ENCODE assay signal across 28 cellular contexts in genomic region chr3:170089862-170090600, GRCh38. TPM values are rescaled to one million over a fixed set of nuclear protein-coding genes. Genes with fewer than 3 reads are reported as not detected.
DNase-seq lines count a peak whose midpoint lies in the region; ATAC-seq, FAIRE-seq and TF ChIP-seq lines count a peak whose summit lies in the region.
"Had no signal": no experiment of that assay in that cellular context is flagged by ENCODE, and none has a peak within 500 bp of the region (broad histone marks: within the 10 kb centered on the region; RNA-seq: fewer than 3 reads in every experiment).

No MANE protein-coding gene starts in this region.

- TF ChIP-seq EP300 in HepG2 (IDR thresholded peaks at IDR 0.05; ENCODE audit: low read depth in 2 of 2, low read length in 2 of 2) = no peak
- TF ChIP-seq EP300 in HepG2 (CRISPR knock-in tag; IDR thresholded peaks at IDR 0.05; ENCODE audit: borderline replicate concordance) = no peak

- TF ChIP-seq CTCF in right lobe of liver (IDR thresholded peaks at IDR 0.05) (no peak), HepG2 (CRISPR knock-in tag; IDR thresholded peaks at IDR 0.05) (no peak)

- H3K4me2 ChIP-seq in HepG2 (ENCODE audit: low read depth, low read length) = no peak overlapping the region

- POLR2A ChIA-PET in HepG2 (lab: Yijun Ruan, JAX) = no interaction called here

- peaks cover 13% of the 10 kb centered on the region for H3K4me1 Mint-ChIP-seq in activated naive CD8-positive, alpha-beta T cell treated with anti-CD3 and anti-CD28 coated beads for 36 hours

- H3K36me3 Mint-ChIP-seq in activated naive CD8-positive, alpha-beta T cell treated with anti-CD3 and anti-CD28 coated beads for 36 hours = peaks cover 30% of the 10 kb centered on the region

- TF ChIP-seq POLR2A in right lobe of liver (IDR thresholded peaks at IDR 0.05) (no peak), HepG2 (IDR thresholded peaks at IDR 0.05; ENCODE audit: insufficient read depth in 1 of 2, low read depth in 2 of 2, low read length in 2 of 2) (no peak)

- no peak for TF ChIP-seq RAD21 in HepG2 (CRISPR knock-in tag; IDR thresholded peaks at IDR 0.05)

- ATAC-seq in right lobe of liver = peak in 3 of 4 donors; percentile 51 to 76 (median 66)
- ATAC-seq in HepG2 = no peak
- ATAC-seq in left lobe of liver = peak; percentile 77
- ATAC-seq in HG02884 (IDR thresholded peaks at IDR 0.05; ENCODE audit: unreplicated experiment) = no peak
- ATAC-seq: left colon; right cardiac atrium; stimulated activated naive CD8-positive, alpha-beta T cell treated with anti-CD3 and anti-CD28 coated beads, Interleukin-15, amount 100 ng/mL, for 72 hours had no signal

- H3K9ac ChIP-seq in HepG2 (ENCODE audit: insufficient read depth, low read depth, low read length) = no peak overlapping the region

- in situ Hi-C loops in HepG2 (cut with HindIII; ENCODE audit: extremely low pct_ligation_motif_present, low pct_unique_long_range_greater_than_20kb) = no loop called here

- H2AFZ ChIP-seq in HepG2 (ENCODE audit: low read length) = no peak overlapping the region

- CTCF ChIA-PET in HepG2 (lab: Yijun Ruan, JAX; ENCODE audit: low intra/inter-chr PET ratio, low total read pairs) = no interaction called here

- H3K36me3 ChIP-seq in right lobe of liver (peaks cover 0 to 30% (median 9%) of the 10 kb centered on the region in 4 donors), HepG2 (replicated peaks in 1 of 2; ENCODE audit: control insufficient read depth in 1 of 2, insufficient read depth in 2 of 2, low read length in 2 of 2) (peaks cover 2 to 24% of the 10 kb centered on the region in 2 experiments; a peak in 3 of 5 replicates)

- H3K27ac ChIP-seq in right lobe of liver = no peak overlapping the region
- H3K27ac ChIP-seq in HepG2 (ENCODE audit: extremely low read length, insufficient read depth, low read length) = no peak overlapping the region
- H3K27ac ChIP-seq: colonic mucosa had no signal

- DNase-seq in right lobe of liver (no peak), HepG2 (ENCODE audit: low spot score) (no peak), left lobe of liver (ENCODE audit: low spot score) (no peak), midbrain (lab: John Stamatoyannopoulos, UW) (no peak), NCI-H1694 (lab: John Stamatoyannopoulos, UW) (no peak)
- DNase-seq in activated naive CD8-positive, alpha-beta T cell treated with anti-CD3 and anti-CD28 coated beads for 36 hours = no peak
- DNase-seq: activated CD4-positive, CD25-positive, alpha-beta regulatory T cell treated with anti-CD3 and anti-CD28 coated beads, Interleukin-2, amount 50 U/mL, for 72 hours; activated CD8-positive, alpha-beta memory T cell treated with anti-CD3 and anti-CD28 coated beads for 24 hours; activated naive CD4-positive, alpha-beta T cell treated with Interleukin-2 at 50 U/mL for 16 hours; activated T-cell treated with anti-CD3 and anti-CD28 coated beads, Interleukin-2, amount 50 U/mL, for 48 hours; anterior cingulate cortex; C1 segment of cervical spinal cord; colonic mucosa; DMS79; effector CD4-positive, alpha-beta T cell; HCEC 1CT; hypothalamus; Kasumi-1; left colon; NCI-H774; right cardiac atrium; SIG-M5; stimulated activated CD4-positive, alpha-beta T cell treated with anti-CD3 and anti-CD28 coated beads, Interleukin-1b, Interleukin-23, amount 100 ng/mL, for 48 hours; stimulated activated naive CD8-positive, alpha-beta T cell treated with anti-CD3 and anti-CD28 coated beads, Interleukin-15, amount 100 ng/mL, for 72 hours had no signal

- H3K27ac Mint-ChIP-seq in activated naive CD8-positive, alpha-beta T cell treated with anti-CD3 and anti-CD28 coated beads for 36 hours = peak overlapping the region; percentile 42
- H3K27ac Mint-ChIP-seq: memory B cell had no signal

- H3K9me3 Mint-ChIP-seq in activated naive CD8-positive, alpha-beta T cell treated with anti-CD3 and anti-CD28 coated beads for 36 hours = no peaks in the 10 kb centered on the region
- H3K9me3 Mint-ChIP-seq: memory B cell; stimulated activated naive CD8-positive, alpha-beta T cell treated with anti-CD3 and anti-CD28 coated beads, Interleukin-15, amount 100 ng/mL, for 72 hours had no signal

- no peaks in the 10 kb centered on the region for H3K27me3 ChIP-seq in right lobe of liver
- no peaks in the 10 kb centered on the region for H3K27me3 ChIP-seq in HepG2 (ENCODE audit: control insufficient read depth in 1 of 2, insufficient read depth in 2 of 2, low read length in 2 of 2)
- H3K27me3 ChIP-seq: colonic mucosa had no signal

- no peaks in the 10 kb centered on the region for H3K27me3 Mint-ChIP-seq in activated naive CD8-positive, alpha-beta T cell treated with anti-CD3 and anti-CD28 coated beads for 36 hours
- H3K27me3 Mint-ChIP-seq: memory B cell; stimulated activated naive CD8-positive, alpha-beta T cell treated with anti-CD3 and anti-CD28 coated beads, Interleukin-15, amount 100 ng/mL, for 72 hours had no signal

- FAIRE-seq in HepG2 (lab: Jason Lieb, UNC) = no peak
- FAIRE-seq: bronchial epithelial cell, G401.6 had no signal

- H3K9me3 ChIP-seq in right lobe of liver (no peaks in the 10 kb centered on the region), HepG2 (ENCODE audit: low read length) (no peaks in the 10 kb centered on the region)
- H3K9me3 ChIP-seq: colonic mucosa had no signal

- no TSS peak for BruUV-seq in HepG2 (replicated peaks; lab: Mats Ljungman, UMichigan)

- H3K4me3 ChIP-seq in right lobe of liver (no peak overlapping the region), HepG2 (replicated peaks in 1 of 3; ENCODE audit: insufficient read depth in 1 of 3, low read depth in 2 of 3, low read length in 3 of 3) (no peak overlapping the region)
- H3K4me3 ChIP-seq: colonic mucosa had no signal

- no peaks in the 10 kb centered on the region for H4K20me1 ChIP-seq in HepG2 (ENCODE audit: insufficient read depth, low read length)

- WGBS in right lobe of liver (ENCODE audit: insufficient coverage, low coverage, low lambda C conversion rate, missing lambda C conversion rate) = 28% methylated on average over 1 of the region's 3 CpGs
- 96% methylated on average over 3 of the region's 3 CpGs for WGBS in HepG2 (ENCODE audit: low lambda C conversion rate)

- no peak overlapping the region for H3K4me3 Mint-ChIP-seq in activated naive CD8-positive, alpha-beta T cell treated with anti-CD3 and anti-CD28 coated beads for 36 hours
- H3K4me3 Mint-ChIP-seq: memory B cell; stimulated activated naive CD8-positive, alpha-beta T cell treated with anti-CD3 and anti-CD28 coated beads, Interleukin-15, amount 100 ng/mL, for 72 hours had no signal

- no peaks in the 10 kb centered on the region for H3K4me1 ChIP-seq in right lobe of liver
- no peaks in the 10 kb centered on the region; the same call in 1 of the 2 replicates for H3K4me1 ChIP-seq in HepG2 (ENCODE audit: insufficient read depth, low read length)
- H3K4me1 ChIP-seq: colonic mucosa had no signal

- no peaks in the 10 kb centered on the region for H3K79me2 ChIP-seq in HepG2 (ENCODE audit: insufficient read depth, low read length)

- intact Hi-C loops in right lobe of liver (cut with DNase I) = no loop called here
- intact Hi-C loops in HepG2 (cut with micrococcal nuclease; ENCODE audit: unreplicated experiment) = no loop called here

TF ChIP-seq in HepG2, 621 proteins besides CTCF, POLR2A, EP300 and RAD21 (continues in another document):
- TF ChIP-seq ZNF30 (CRISPR knock-in tag; IDR thresholded peaks at IDR 0.05) (no peak), ZNF639 (CRISPR knock-in tag; conservative IDR thresholded peaks at IDR 0.05) (no peak)

RNA-seq across cellular contexts. Expression of gene GPR160, which starts 52.2 kb away (rescaled TPM):
- 1 to 10 TPM; 1.0 to 4.2 (median 1.6) TPM for total RNA-seq in right lobe of liver
- 12.1 and 14.0 TPM in 2 replicates for total RNA-seq in HepG2 (2016; rRNA removed; fragmentation: Illumina TruSeq; extraction: Trizol)
- 13.9 and 14.8 TPM in 2 replicates for total RNA-seq in HepG2 (2016; cell fraction: cytosol; rRNA removed; fragmentation: Illumina TruSeq; extraction: Trizol; ENCODE audit: low read depth)
- 11.1 and 12.6 TPM in 2 replicates for total RNA-seq in HepG2 (2016; cell fraction: insoluble cytoplasmic fraction; rRNA removed; fragmentation: Illumina TruSeq; extraction: Trizol)
- total RNA-seq in HepG2 (2016; cell fraction: membrane; rRNA removed; fragmentation: Illumina TruSeq; extraction: Trizol) = 24.8 and 29.9 TPM in 2 replicates
- 9.0 and 9.5 TPM in 2 replicates for total RNA-seq in HepG2 (2016; cell fraction: nucleus; rRNA removed; fragmentation: Illumina TruSeq; extraction: Trizol)
- polyA plus RNA-seq in HepG2 (2011; rRNA removed) = 15.5 and 23.2 TPM in 2 replicates
- 11.0 and 14.4 TPM in 2 replicates for polyA plus RNA-seq in HepG2 (2011; cell fraction: cytosol; rRNA removed)
- polyA plus RNA-seq in HepG2 (2011; cell fraction: nucleus; rRNA removed) = 4.1 and 4.9 TPM in 2 replicates
- polyA plus RNA-seq in HepG2 (2012) = 14.5 and 17.6 TPM in 2 replicates
- 37.7 and 40.2 TPM in 2 replicates for polyA plus RNA-seq in HepG2 (2016; cell fraction: cytosol; fragmentation: Illumina TruSeq; extraction: Trizol; ENCODE audit: low read depth)
- polyA plus RNA-seq in HepG2 (2016; cell fraction: insoluble cytoplasmic fraction; fragmentation: Illumina TruSeq; extraction: Trizol; ENCODE audit: low read depth) = 27.1 and 30.7 TPM in 2 replicates
- 48.6 and 61.0 TPM in 2 replicates for polyA plus RNA-seq in HepG2 (2016; cell fraction: membrane; fragmentation: Illumina TruSeq; extraction: Trizol; ENCODE audit: low read depth)
- 17.4 and 17.9 TPM in 2 replicates for polyA plus RNA-seq in HepG2 (2016; cell fraction: nucleus; fragmentation: Illumina TruSeq; extraction: Trizol; ENCODE audit: insufficient read depth, low read depth)
- 2.2 and 10.2 TPM in 2 replicates for polyA minus RNA-seq in HepG2 (2011; rRNA and poly(A)+ RNA removed; ENCODE audit: low replicate concordance)
- 12.7 and 14.9 TPM in 2 replicates for polyA minus RNA-seq in HepG2 (2011; cell fraction: cytosol; rRNA and poly(A)+ RNA removed)
- polyA minus RNA-seq in HepG2 (2011; cell fraction: nucleus; rRNA and poly(A)+ RNA removed) = 12.9 and 16.7 TPM in 2 replicates
- 1 to 10 TPM; 8.2 to 9.6 TPM for total RNA-seq in activated naive CD8-positive, alpha-beta T cell treated with anti-CD3 and anti-CD28 coated beads for 36 hours
- 0.96 TPM for total RNA-seq in left lobe of liver

Comparison
In these comparisons a context has a peak if more than half of its experiments do, and no peak if none do; other contexts are left out.
1. ATAC-seq: peak in right lobe of liver (3 of 4) and left lobe of liver (single experiment); none in HepG2 (single experiment) and HG02884 (single experiment).